32 cellular contexts compared by ENCODE assay signal in genomic region chr5:7419367-7419766, GRCh38. TPM values are rescaled to one million over a fixed set of nuclear protein-coding genes. Genes with fewer than 3 reads are reported as not detected.
"Had no signal": no experiment of that assay in that cellular context is flagged by ENCODE, and none has a peak within 500 bp of the region (broad histone marks: within the 10 kb centered on the region; RNA-seq: fewer than 3 reads in every experiment).

No MANE protein-coding gene starts in this region.

- H3K27ac Mint-ChIP-seq: activated CD4-positive, alpha-beta memory T cell treated with anti-CD3 and anti-CD28 coated beads for 36 hours; activated CD4-positive, alpha-beta T cell treated with anti-CD3 and anti-CD28 coated beads, Interleukin-2, amount 10 ng/mL, durations not matched to agents 24 days and 14 days; activated T-cell treated with anti-CD3 and anti-CD28 coated beads, Interleukin-2, amount 50 U/mL, for 24 hours; immature natural killer cell; natural killer cell; stimulated activated naive B cell treated with anti-CD40 and anti-IgM and Interleukin-4, amounts not matched to agents 10 μg/mL and 1 μg/mL and 100 μg/mL, for 72 hours had no signal

- H3K36me3 Mint-ChIP-seq: activated CD4-positive, alpha-beta memory T cell treated with anti-CD3 and anti-CD28 coated beads for 36 hours; immature natural killer cell; natural killer cell; stimulated activated naive B cell treated with anti-CD40 and anti-IgM and Interleukin-4, amounts not matched to agents 10 μg/mL and 1 μg/mL and 100 μg/mL, for 72 hours had no signal

- H3K4me1 ChIP-seq: upper lobe of right lung had no signal

- FAIRE-seq: astrocyte, colon, TTC549 had no signal

- H3K27ac ChIP-seq: neutrophil, sigmoid colon, tibial artery, upper lobe of right lung, VCaP had no signal

- DNase-seq: activated CD4-positive, alpha-beta memory T cell treated with anti-CD3 and anti-CD28 coated beads for 36 hours; activated CD4-positive, alpha-beta T cell treated with anti-CD3 and anti-CD28 coated beads, Interleukin-2, amount 10 ng/mL, durations not matched to agents 24 days and 14 days; activated CD8-positive, alpha-beta memory T cell treated with anti-CD3 and anti-CD28 coated beads, Interleukin-2, amount 50 U/mL, for 4 hours; activated gamma-delta T cell treated with Interleukin-2 at 50 U/mL for 16 hours; activated naive CD4-positive, alpha-beta T cell treated with anti-CD3 and anti-CD28 coated beads, Interleukin-2, amount 50 U/mL, for 16 hours; activated T-cell treated with anti-CD3 and anti-CD28 coated beads, Interleukin-2, amount 50 U/mL, for 24 hours; amniotic stem cell; dermis blood vessel endothelial cell; effector CD4-positive, alpha-beta T cell; head of caudate nucleus; hippocampal formation; immature natural killer cell; natural killer cell; retina; sigmoid colon; stimulated activated CD4-positive, alpha-beta T cell treated with anti-CD3 and anti-CD28 coated beads, Interleukin-1b, Interleukin-23, amount 100 ng/mL, for 48 hours; stimulated activated naive B cell treated with anti-CD40 and anti-IgM and Interleukin-4, amounts not matched to agents 10 μg/mL and 1 μg/mL and 100 μg/mL, for 72 hours; T-helper 9 cell; tibial artery; upper lobe of right lung had no signal

- H3K4me3 ChIP-seq: sigmoid colon, smooth muscle cell, suprapubic skin, tibial artery, upper lobe of right lung had no signal

- H3K9me3 Mint-ChIP-seq: activated CD4-positive, alpha-beta T cell treated with anti-CD3 and anti-CD28 coated beads, Interleukin-2, amount 10 ng/mL, durations not matched to agents 24 days and 14 days; activated T-cell treated with anti-CD3 and anti-CD28 coated beads, Interleukin-2, amount 50 U/mL, for 24 hours had no signal

- H3K9me3 ChIP-seq: neutrophil, sigmoid colon, suprapubic skin, tibial artery, upper lobe of right lung had no signal

- ATAC-seq: activated CD4-positive, CD25-positive, alpha-beta regulatory T cell treated with anti-CD3 and anti-CD28 coated beads, Interleukin-2, amount 50 U/mL, for 24 hours; natural killer cell; stimulated activated naive B cell treated with anti-CD40 and anti-IgM and Interleukin-4, amounts not matched to agents 10 μg/mL and 1 μg/mL and 100 μg/mL, for 72 hours had no signal

- H3K4me3 Mint-ChIP-seq: activated CD4-positive, alpha-beta memory T cell treated with anti-CD3 and anti-CD28 coated beads for 36 hours; activated CD4-positive, alpha-beta T cell treated with anti-CD3 and anti-CD28 coated beads, Interleukin-2, amount 10 ng/mL, durations not matched to agents 24 days and 14 days; activated T-cell treated with anti-CD3 and anti-CD28 coated beads, Interleukin-2, amount 50 U/mL, for 24 hours; central memory CD8-positive, alpha-beta T cell; immature natural killer cell; natural killer cell; stimulated activated naive B cell treated with anti-CD40 and anti-IgM and Interleukin-4, amounts not matched to agents 10 μg/mL and 1 μg/mL and 100 μg/mL, for 72 hours had no signal

- H3K27me3 ChIP-seq: sigmoid colon, suprapubic skin, upper lobe of right lung had no signal

- H3K36me3 ChIP-seq: neutrophil, sigmoid colon, suprapubic skin, tibial artery, upper lobe of right lung had no signal

- H3K4me1 Mint-ChIP-seq: activated CD4-positive, alpha-beta T cell treated with anti-CD3 and anti-CD28 coated beads, Interleukin-2, amount 10 ng/mL, durations not matched to agents 24 days and 14 days; central memory CD8-positive, alpha-beta T cell; immature natural killer cell; natural killer cell; stimulated activated naive B cell treated with anti-CD40 and anti-IgM and Interleukin-4, amounts not matched to agents 10 μg/mL and 1 μg/mL and 100 μg/mL, for 72 hours had no signal

RNA-seq across cellular contexts. Expression of gene ADCY2, which starts 23.4 kb away (rescaled TPM):
- total RNA-seq: activated CD4-positive, alpha-beta memory T cell treated with anti-CD3 and anti-CD28 coated beads for 36 hours; activated CD4-positive, alpha-beta T cell treated with anti-CD3 and anti-CD28 coated beads, Interleukin-2, amount 10 ng/mL, durations not matched to agents 24 days and 14 days; activated CD8-positive, alpha-beta memory T cell treated with anti-CD3 and anti-CD28 coated beads for 36 hours; dermis blood vessel endothelial cell; natural killer cell; osteocyte; T-helper 1 cell treated with Interleukin-12 subunit alpha and Interleukin-12 subunit beta and Interleukin-4 antibody, amounts not matched to agents 30 ng/mL and 1 ng/mL, for 36 hours had no signal
- polyA plus RNA-seq: immature natural killer cell had no signal
